8 cellular contexts compared by ENCODE assay signal in genomic region chr9:79570449-79571308, GRCh38. TPM values are rescaled to one million over a fixed set of nuclear protein-coding genes. Genes with fewer than 3 reads are reported as not detected.
DNase-seq lines count a peak whose midpoint lies in the region; ATAC-seq, FAIRE-seq and TF ChIP-seq lines count a peak whose summit lies in the region.

No MANE protein-coding gene starts in this region.

- H3K27me3 ChIP-seq in small intestine (ENCODE audit: control insufficient read depth in 2 of 2, insufficient read depth in 2 of 2, low read length in 2 of 2), result no peaks in the 10 kb centered on the region

- peaks cover 5 to 8% of the 10 kb centered on the region in 2 donors for H3K4me1 ChIP-seq in small intestine (ENCODE audit: control insufficient read depth in 2 of 2, insufficient read depth in 1 of 2, low read depth in 1 of 2, low read length in 1 of 2)

- ATAC-seq in GM19372 (IDR thresholded peaks at IDR 0.05; ENCODE audit: low read depth, unreplicated experiment), result peak; percentile 5
- ATAC-seq in SK-N-SH treated with all-trans-retinoic acid at 6 μM for 48 hours, result peak; percentile 27

- in situ Hi-C loops in astrocyte of the cerebellum (cut with HindIII; ENCODE audit: low sequenced_read_pairs), result no loop called here

- no peak for TF ChIP-seq CTCF in astrocyte of the cerebellum (IDR thresholded peaks at IDR 0.05; ENCODE audit: low read depth, low read length, missing control alignments)

- H3K27ac ChIP-seq in small intestine (ENCODE audit: low read depth in 1 of 2, low read length in 1 of 2), result peak overlapping the region in 1 of 2 donors; percentile 90

- H3K36me3 ChIP-seq in small intestine (ENCODE audit: control insufficient read depth in 2 of 2, insufficient read depth in 2 of 2, low read length in 2 of 2), result no peaks in the 10 kb centered on the region

- FAIRE-seq in small intestine (lab: Jason Lieb, UNC), result no peak

- H3K9me3 ChIP-seq in iPS-18c (ENCODE audit: control insufficient read depth, insufficient read depth, low read length) (peaks cover 2% of the 10 kb centered on the region), small intestine (ENCODE audit: control insufficient read depth, low read depth) (no peaks in the 10 kb centered on the region)

- H3K4me3 ChIP-seq in astrocyte of the cerebellum (ENCODE audit: low read depth, low read length) (peak overlapping the region; percentile 63), iPS-18c (ENCODE audit: insufficient read depth, low read depth, low read length) (peak overlapping the region; percentile 83), small intestine (ENCODE audit: low read depth in 1 of 2, low read length in 2 of 2) (peak overlapping the region; percentile 43 to 61)

- DNase-seq in A172 (ENCODE audit: low spot score), result peak; percentile 80
- peak; percentile 61 for DNase-seq in astrocyte of the cerebellum (ENCODE audit: low read depth)
- peak; percentile 15 for DNase-seq in small intestine
- no peak for DNase-seq in cortex of kidney (lab: John Stamatoyannopoulos, UW)
- DNase-seq in mucosa of gallbladder (ENCODE audit: low spot score), result no peak

- 0 to 1% (median 1%) methylated on average over 69 of the region's 69 CpGs for WGBS in small intestine, 3 donors

TF ChIP-seq in SK-N-SH treated with all-trans-retinoic acid at 6 μM for 48 hours, 23 proteins besides CTCF, POLR2A, EP300 and RAD21:
- TF ChIP-seq ZNF70 (CRISPR knock-in tag; IDR thresholded peaks at IDR 0.05) (no peak), ZC3H10 (CRISPR knock-in tag; IDR thresholded peaks at IDR 0.05) (no peak), CREB5 (CRISPR knock-in tag; IDR thresholded peaks at IDR 0.05; ENCODE audit: low read depth) (no peak), ZFP3 (CRISPR knock-in tag; IDR thresholded peaks at IDR 0.05) (no peak), PATZ1 (CRISPR knock-in tag; IDR thresholded peaks at IDR 0.05; ENCODE audit: borderline replicate concordance) (no peak), ESRRG (CRISPR knock-in tag; IDR thresholded peaks at IDR 0.05) (no peak), CSRNP3 (CRISPR knock-in tag; IDR thresholded peaks at IDR 0.05) (no peak), SNAI2 (CRISPR knock-in tag; IDR thresholded peaks at IDR 0.05) (no peak)

RNA-seq across cellular contexts. Expression of gene TLE4, which starts 1.1 kb away (rescaled TPM):
- total RNA-seq in A172 (2014; rRNA removed; shearing (Covaris generic)), result 337 and 363 TPM in 2 replicates
- polyA plus RNA-seq in small intestine, result 1 to 10 TPM; 4.0 to 8.4 (median 8.0) TPM
- 47.9 TPM for total RNA-seq in mucosa of gallbladder

Comparison
In these comparisons a context has a peak if more than half of its experiments do, and no peak if none do; other contexts are left out.
1. DNase-seq: peak in A172 (single experiment), astrocyte of the cerebellum (single experiment) and small intestine (single experiment); none in cortex of kidney (single experiment) and mucosa of gallbladder (single experiment).
2. Peak in every context shown above with its lines, with median percentiles within 50 percentile points of each other: H3K4me3 ChIP-seq.